Comparison of ENCODE assay signal across 8 cellular contexts in the genomic region with DNA sequence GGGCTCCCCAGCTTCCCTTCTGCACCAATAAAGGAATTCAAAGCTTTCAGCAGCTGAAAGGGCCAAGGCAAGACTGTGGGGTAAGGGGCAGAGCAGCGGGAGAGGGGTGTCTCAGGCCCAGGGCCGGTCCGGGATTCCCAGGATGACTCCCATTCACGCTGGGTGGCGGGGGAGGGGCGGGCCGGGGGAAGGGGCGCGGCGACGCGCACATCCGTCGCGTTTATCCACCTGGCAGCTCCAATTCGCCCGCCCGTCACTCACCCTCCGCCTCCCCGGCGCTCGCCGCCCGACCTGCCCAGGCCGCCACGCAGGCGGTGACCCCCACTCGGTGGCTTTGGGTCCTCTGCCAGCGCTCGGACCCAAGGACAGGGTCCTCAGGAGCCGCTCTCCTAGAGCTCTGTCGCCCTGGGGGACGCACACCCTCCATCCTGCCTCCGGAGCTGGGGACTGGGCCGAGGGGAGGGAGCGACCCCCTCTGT. TPM values are rescaled to one million over a fixed set of nuclear protein-coding genes. Genes with fewer than 3 reads are reported as not detected.
DNase-seq lines count a peak whose midpoint lies in the region; ATAC-seq lines count a peak whose summit lies in the region.

No MANE protein-coding gene starts in this region.

- H3K27me3 ChIP-seq in iPS DF 6.9 (ENCODE audit: control insufficient read depth, insufficient read depth, low read length): no peaks in the 10 kb centered on the region; the same call in 1 of the 2 replicates

- peaks cover 19% of the 10 kb centered on the region for H3K4me1 ChIP-seq in iPS DF 6.9 (ENCODE audit: control insufficient read depth, insufficient read depth, low read length)

- H3K4me3 Mint-ChIP-seq in activated T-cell treated with anti-CD3 and anti-CD28 coated beads, Interleukin-2, amount 50 U/mL, for 24 hours: peak overlapping the region; percentile 53
- H3K4me3 Mint-ChIP-seq in activated T-cell treated with anti-CD3 and anti-CD28 coated beads, Interleukin-2, amount 50 U/mL, for 72 hours: peak overlapping the region; percentile 63 to 66
- peak overlapping the region; percentile 44 to 66 for H3K4me3 Mint-ChIP-seq in stimulated activated naive B cell treated with anti-CD40 and anti-IgM and Interleukin-4, amounts not matched to agents 10 μg/mL and 1 μg/mL and 100 μg/mL, for 72 hours

- ATAC-seq in activated T-cell treated with anti-CD3 and anti-CD28 coated beads, Interleukin-2, amount 50 U/mL, for 72 hours (replicated peaks in 1 of 2): peak in 1 of 2 donors; percentile 8
- peak; percentile 10 for ATAC-seq in stimulated activated naive B cell treated with anti-CD40 and anti-IgM and Interleukin-4, amounts not matched to agents 10 μg/mL and 1 μg/mL and 100 μg/mL, for 72 hours (replicated peaks)

- H3K36me3 ChIP-seq in iPS DF 6.9 (ENCODE audit: control insufficient read depth, insufficient read depth, low read length): 0 out of 2 replicates have a peak, but pooled peaks cover 3% of the 10 kb centered on the region

- no peak for DNase-seq in activated T-cell treated with anti-CD3 and anti-CD28 coated beads, Interleukin-2, amount 50 U/mL, for 24 hours
- DNase-seq in activated T-cell treated with anti-CD3 and anti-CD28 coated beads, Interleukin-2, amount 50 U/mL, for 1 hour: no peak
- DNase-seq in activated T-cell treated with anti-CD3 and anti-CD28 coated beads, Interleukin-2, amount 50 U/mL, for 72 hours: no peak
- DNase-seq in iPS DF 6.9 (ENCODE audit: low read depth, low spot score) (no peak), NCI-H526 treated with DMSO at 0.1 percent for 48 hours (lab: John Stamatoyannopoulos, UW) (no peak), HUDEP-2 (lab: John Stamatoyannopoulos, UW; ENCODE audit: unreplicated experiment in 76 of 76) (no peak), dermis blood vessel endothelial cell (no peak)
- no peak for DNase-seq in stimulated activated naive B cell treated with anti-CD40 and anti-IgM and Interleukin-4, amounts not matched to agents 10 μg/mL and 1 μg/mL and 100 μg/mL, for 72 hours

- no peak overlapping the region for H3K27ac ChIP-seq in iPS DF 6.9 (ENCODE audit: low read length)

- no CpG with 5 or more reads among the region's 36 CpGs for WGBS in iPS DF 6.9 (ENCODE audit: insufficient coverage, insufficient read length)

- no peaks in the 10 kb centered on the region for H3K36me3 Mint-ChIP-seq in activated T-cell treated with anti-CD3 and anti-CD28 coated beads, Interleukin-2, amount 50 U/mL, for 24 hours (ENCODE audit: low read depth)
- peaks cover 0 to 5% of the 10 kb centered on the region in 2 donors for H3K36me3 Mint-ChIP-seq in activated T-cell treated with anti-CD3 and anti-CD28 coated beads, Interleukin-2, amount 50 U/mL, for 72 hours (ENCODE audit: insufficient read depth in 2 of 2)
- H3K36me3 Mint-ChIP-seq in stimulated activated naive B cell treated with anti-CD40 and anti-IgM and Interleukin-4, amounts not matched to agents 10 μg/mL and 1 μg/mL and 100 μg/mL, for 72 hours: no peaks in the 10 kb centered on the region

- H3K27me3 Mint-ChIP-seq in activated T-cell treated with anti-CD3 and anti-CD28 coated beads, Interleukin-2, amount 50 U/mL, for 24 hours: peaks cover 39% of the 10 kb centered on the region
- peaks cover 30% of the 10 kb centered on the region for H3K27me3 Mint-ChIP-seq in activated T-cell treated with anti-CD3 and anti-CD28 coated beads, Interleukin-2, amount 50 U/mL, for 72 hours (ENCODE audit: low read depth)
- peaks cover 8 to 20% of the 10 kb centered on the region in 2 donors for H3K27me3 Mint-ChIP-seq in stimulated activated naive B cell treated with anti-CD40 and anti-IgM and Interleukin-4, amounts not matched to agents 10 μg/mL and 1 μg/mL and 100 μg/mL, for 72 hours

- H3K4me3 ChIP-seq in iPS DF 6.9 (ENCODE audit: low read length): peak overlapping the region; percentile 65; the same call in 1 of the 2 replicates

- peaks cover 30% of the 10 kb centered on the region for H3K4me1 Mint-ChIP-seq in activated T-cell treated with anti-CD3 and anti-CD28 coated beads, Interleukin-2, amount 50 U/mL, for 24 hours (ENCODE audit: low read depth)
- peaks cover 16% of the 10 kb centered on the region for H3K4me1 Mint-ChIP-seq in activated T-cell treated with anti-CD3 and anti-CD28 coated beads, Interleukin-2, amount 50 U/mL, for 72 hours (ENCODE audit: low read depth)
- peaks cover 18 to 37% of the 10 kb centered on the region in 2 donors for H3K4me1 Mint-ChIP-seq in stimulated activated naive B cell treated with anti-CD40 and anti-IgM and Interleukin-4, amounts not matched to agents 10 μg/mL and 1 μg/mL and 100 μg/mL, for 72 hours

- no peaks in the 10 kb centered on the region for H3K9me3 Mint-ChIP-seq in activated T-cell treated with anti-CD3 and anti-CD28 coated beads, Interleukin-2, amount 50 U/mL, for 24 hours
- no peaks in the 10 kb centered on the region for H3K9me3 Mint-ChIP-seq in activated T-cell treated with anti-CD3 and anti-CD28 coated beads, Interleukin-2, amount 50 U/mL, for 72 hours
- H3K9me3 Mint-ChIP-seq in stimulated activated naive B cell treated with anti-CD40 and anti-IgM and Interleukin-4, amounts not matched to agents 10 μg/mL and 1 μg/mL and 100 μg/mL, for 72 hours: no peaks in the 10 kb centered on the region

- H3K9me3 ChIP-seq in iPS DF 6.9 (ENCODE audit: control insufficient read depth, insufficient read depth, low read length): no peaks in the 10 kb centered on the region

- no peak overlapping the region for H3K27ac Mint-ChIP-seq in activated T-cell treated with anti-CD3 and anti-CD28 coated beads, Interleukin-2, amount 50 U/mL, for 24 hours
- H3K27ac Mint-ChIP-seq in activated T-cell treated with anti-CD3 and anti-CD28 coated beads, Interleukin-2, amount 50 U/mL, for 72 hours: no peak overlapping the region
- H3K27ac Mint-ChIP-seq in stimulated activated naive B cell treated with anti-CD40 and anti-IgM and Interleukin-4, amounts not matched to agents 10 μg/mL and 1 μg/mL and 100 μg/mL, for 72 hours: peak overlapping the region; percentile 44

RNA-seq across cellular contexts. Expression of a gene that starts 3.7 kb away (rescaled TPM):
- 1 to 10 TPM; 1.0 to 2.3 TPM for total RNA-seq in activated T-cell treated with anti-CD3 and anti-CD28 coated beads, Interleukin-2, amount 50 U/mL, for 72 hours
- total RNA-seq in dermis blood vessel endothelial cell: 0.17 and 0.28 TPM in 2 replicates

RNA-seq across cellular contexts. Expression of a gene that starts 55.4 kb away (rescaled TPM):
- total RNA-seq in activated T-cell treated with anti-CD3 and anti-CD28 coated beads, Interleukin-2, amount 50 U/mL, for 72 hours: 1 to 10 TPM in 1 of 2 donors, under 1 TPM in 1; 0.74 to 1.0 TPM
- 2.0 and 11.4 TPM in 2 replicates for total RNA-seq in dermis blood vessel endothelial cell

RNA-seq across cellular contexts. Expression of a gene that starts 56.6 kb away (rescaled TPM):
- under 1 TPM; 0.49 to 0.82 TPM for total RNA-seq in activated T-cell treated with anti-CD3 and anti-CD28 coated beads, Interleukin-2, amount 50 U/mL, for 72 hours
- 0.51 and 0.65 TPM in 2 replicates for total RNA-seq in dermis blood vessel endothelial cell
